In the genomic region with DNA sequence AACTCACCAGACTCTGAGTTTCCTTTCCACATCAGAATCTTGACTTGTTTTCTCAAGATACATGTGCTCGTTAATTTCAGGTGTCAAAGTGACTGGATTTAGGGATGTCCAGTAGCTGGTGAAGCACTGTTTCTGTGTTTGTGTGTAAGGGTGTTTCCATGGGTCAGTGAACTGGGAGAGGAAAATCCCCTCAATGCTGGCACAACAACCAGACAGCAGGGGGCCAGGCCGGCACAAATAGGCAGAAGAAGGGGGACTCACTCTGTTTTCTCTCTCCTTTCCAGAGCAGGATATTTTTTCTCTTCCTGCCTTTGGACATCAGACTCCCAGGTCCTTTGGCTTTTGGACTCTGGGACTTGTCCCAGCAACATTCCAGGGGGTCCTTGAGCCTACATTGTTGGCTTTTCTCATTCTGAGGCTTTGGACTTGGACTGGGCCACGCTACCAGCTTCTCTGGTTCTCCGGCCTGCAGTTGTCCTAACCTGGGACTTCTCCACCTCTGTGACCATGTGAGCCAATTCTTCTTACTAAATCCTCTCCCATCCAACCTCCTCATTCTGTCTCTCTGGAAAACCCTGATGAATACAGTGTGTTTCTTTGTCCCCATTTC, we compare ENCODE assay signal across 23 cellular contexts.
"Had no signal": no experiment of that assay in that cellular context is flagged by ENCODE, and none has a peak within 500 bp of the region (broad histone marks: within the 10 kb centered on the region; RNA-seq: fewer than 3 reads in every experiment).

No MANE protein-coding gene starts in this region.

- H3K27me3 ChIP-seq: brain microvascular endothelial cell, gastroesophageal sphincter, heart left ventricle, neutrophil, tibial artery had no signal

- DNase-seq: activated CD4-positive, alpha-beta T cell treated with anti-CD3 and anti-CD28 coated beads, Interleukin-2, amount 10 ng/mL, durations not matched to agents 24 days and 14 days; activated CD8-positive, alpha-beta T cell treated with anti-CD3 and anti-CD28 coated beads for 36 hours; activated naive CD4-positive, alpha-beta T cell treated with anti-CD3 and anti-CD28 coated beads for 36 hours; activated naive CD8-positive, alpha-beta T cell treated with anti-CD3 and anti-CD28 coated beads, Interleukin-2, amount 50 U/mL, for 24 hours; activated T-cell treated with anti-CD3 and anti-CD28 coated beads, Interleukin-2, amount 50 U/mL, for 24 hours; aorta; brain microvascular endothelial cell; central memory CD4-positive, alpha-beta T cell; heart left ventricle; immature natural killer cell; kidney glomerular epithelial cell; left ventricle myocardium superior; mesenchymal stem cell; mucosa of descending colon; naive thymus-derived CD4-positive, alpha-beta T cell; retina; stimulated activated CD4-positive, alpha-beta T cell treated with anti-CD3 and anti-CD28 coated beads, Interleukin-2, amount 100 ng/mL, for 24 hours; stimulated activated naive CD4-positive, alpha-beta T cell treated with Interleukin-2 at 50 U/mL for 16 hours; T-cell; tibial artery had no signal

- H3K4me3 ChIP-seq: coronary artery, gastroesophageal sphincter, heart left ventricle, mucosa of descending colon, tibial artery had no signal

- H3K4me1 ChIP-seq: gastroesophageal sphincter, heart left ventricle, tibial artery had no signal

- ATAC-seq: activated CD8-positive, alpha-beta T cell treated with anti-CD3 and anti-CD28 coated beads for 36 hours; activated naive CD8-positive, alpha-beta T cell treated with anti-CD3 and anti-CD28 coated beads, Interleukin-2, amount 50 U/mL, for 24 hours; gastroesophageal sphincter; heart left ventricle; left ventricle myocardium superior; mucosa of descending colon; naive thymus-derived CD4-positive, alpha-beta T cell; T-cell had no signal

- H3K36me3 ChIP-seq: brain microvascular endothelial cell, gastroesophageal sphincter, heart left ventricle, neutrophil, tibial artery had no signal

- H3K9me3 ChIP-seq: gastroesophageal sphincter, heart left ventricle, mucosa of descending colon, neutrophil, tibial artery had no signal

- H3K27ac ChIP-seq: brain microvascular endothelial cell, coronary artery, gastroesophageal sphincter, heart left ventricle, neutrophil, tibial artery had no signal
